23 cellular contexts compared by ENCODE assay signal in genomic region chr6:67433124-67433523, GRCh38.
DNase-seq lines count a peak whose midpoint lies in the region; ATAC-seq and TF ChIP-seq lines count a peak whose summit lies in the region.
"Had no signal": no experiment of that assay in that cellular context is flagged by ENCODE, and none has a peak within 500 bp of the region (broad histone marks: within the 10 kb centered on the region; RNA-seq: fewer than 3 reads in every experiment).

No MANE protein-coding gene starts in this region.

- no peak for TF ChIP-seq EP300 in transverse colon (IDR thresholded peaks at IDR 0.05; ENCODE audit: low read depth)

- DNase-seq in NCI-H2171 treated with DMSO at 0.1 percent for 48 hours (lab: John Stamatoyannopoulos, UW) (peak; percentile 10), NCI-H2171 (lab: John Stamatoyannopoulos, UW) (no peak), NB4 (ENCODE audit: low read depth) (peak; percentile 37), WTC11 (ENCODE audit: low spot score) (no peak), left kidney (ENCODE audit: low read depth, low spot score) (peak; percentile 35), transverse colon (no peak), tibial artery (no peak)
- DNase-seq: activated T-cell treated with anti-CD3 and anti-CD28 coated beads, Interleukin-2, amount 50 U/mL, for 72 hours; esophagus squamous epithelium; heart right ventricle; left ventricle myocardium inferior; mucosa of descending colon; NCI-H1436; NCI-H748 treated with DMSO at 0.1 percent for 48 hours; stimulated activated CD4-positive, alpha-beta T cell treated with anti-CD3 and anti-CD28 coated beads, Interleukin-4, amount 100 ng/mL, for 24 hours; T1000 had no signal

- CTCF ChIA-PET in WTC11 (lab: Charles Lee), result no interaction called here

- H3K27me3 Mint-ChIP-seq in WTC11 (ENCODE audit: low read depth), result no peaks in the 10 kb centered on the region; the same call in 1 of the 2 replicates
- H3K27me3 Mint-ChIP-seq: activated naive CD4-positive, alpha-beta T cell treated with anti-CD3 and anti-CD28 coated beads, Interleukin-2, amount 50 U/mL, for 24 hours; progenitor cell of endocrine pancreas had no signal

- H3K36me3 Mint-ChIP-seq in WTC11, result no peaks in the 10 kb centered on the region
- H3K36me3 Mint-ChIP-seq: activated naive CD4-positive, alpha-beta T cell treated with anti-CD3 and anti-CD28 coated beads, Interleukin-2, amount 50 U/mL, for 24 hours had no signal

- H3K36me3 ChIP-seq in transverse colon (no peaks in the 10 kb centered on the region), tibial artery (no peaks in the 10 kb centered on the region)
- H3K36me3 ChIP-seq: esophagus squamous epithelium, heart right ventricle, left ventricle myocardium inferior had no signal

- H3K9me3 ChIP-seq in transverse colon, result peaks cover 0 to 4% of the 10 kb centered on the region in 2 donors
- no peaks in the 10 kb centered on the region for H3K9me3 ChIP-seq in tibial artery
- H3K9me3 ChIP-seq: left ventricle myocardium inferior had no signal

- H3K4me3 ChIP-seq in NB4 (ENCODE audit: low read depth, low read length) (no peak overlapping the region), transverse colon (no peak overlapping the region), tibial artery (no peak overlapping the region)
- H3K4me3 ChIP-seq: esophagus squamous epithelium, heart right ventricle, left ventricle myocardium inferior, mucosa of descending colon, smooth muscle cell had no signal

- intact Hi-C loops in transverse colon (cut with DNase I; ENCODE audit: low total_unique reads), result no loop called here
- intact Hi-C loops in tibial artery (cut with DNase I; ENCODE audit: low total_unique reads), result no loop called here

- TF ChIP-seq CTCF in NB4 (IDR thresholded peaks at IDR 0.05; ENCODE audit: low read depth, low read length) (no peak), WTC11 (IDR thresholded peaks at IDR 0.05) (no peak), transverse colon (IDR thresholded peaks at IDR 0.05) (no peak), tibial artery (IDR thresholded peaks at IDR 0.05) (no peak)

- ATAC-seq in WTC11 (no peak), GM18502 (IDR thresholded peaks at IDR 0.05; ENCODE audit: poor library complexity, unreplicated experiment) (no peak)
- ATAC-seq: activated T-cell treated with anti-CD3 and anti-CD28 coated beads, Interleukin-2, amount 50 U/mL, for 72 hours; HCT116; heart right ventricle; mucosa of descending colon; SK-N-SH treated with all-trans-retinoic acid at 6 μM for 48 hours had no signal

- no peak overlapping the region for H3K4me3 Mint-ChIP-seq in WTC11
- H3K4me3 Mint-ChIP-seq: activated naive CD4-positive, alpha-beta T cell treated with anti-CD3 and anti-CD28 coated beads, Interleukin-2, amount 50 U/mL, for 24 hours; activated T-cell treated with anti-CD3 and anti-CD28 coated beads, Interleukin-2, amount 50 U/mL, for 72 hours; neural crest cell had no signal

- 48 to 63% methylated on average over 2 of the region's 2 CpGs for WGBS in transverse colon (ENCODE audit: low coverage in 1 of 2), 2 donors

- no peaks in the 10 kb centered on the region for H3K4me1 Mint-ChIP-seq in WTC11
- H3K4me1 Mint-ChIP-seq: activated naive CD4-positive, alpha-beta T cell treated with anti-CD3 and anti-CD28 coated beads, Interleukin-2, amount 50 U/mL, for 24 hours; neural crest cell had no signal

- no peak for TF ChIP-seq POLR2A in NB4 (IDR thresholded peaks at IDR 0.05; ENCODE audit: extremely low read depth, insufficient read length)
- no peak for TF ChIP-seq POLR2A in transverse colon (IDR thresholded peaks at IDR 0.05)

- in situ Hi-C loops in transverse colon (cut with MboI; ENCODE audit: low pct_ligation_motif_present in 1 of 4, low pct_unique_long_range_greater_than_20kb in 1 of 4, low sequenced_read_pairs in 3 of 4), result no loop called here

- H3K9me3 Mint-ChIP-seq in WTC11, result no peaks in the 10 kb centered on the region
- H3K9me3 Mint-ChIP-seq: activated naive CD4-positive, alpha-beta T cell treated with anti-CD3 and anti-CD28 coated beads, Interleukin-2, amount 50 U/mL, for 24 hours; neural crest cell had no signal

- H3K27me3 ChIP-seq in transverse colon, result no peaks in the 10 kb centered on the region
- no peaks in the 10 kb centered on the region for H3K27me3 ChIP-seq in tibial artery
- H3K27me3 ChIP-seq: esophagus squamous epithelium, heart right ventricle had no signal

- no peaks in the 10 kb centered on the region for H3K4me1 ChIP-seq in transverse colon
- no peaks in the 10 kb centered on the region for H3K4me1 ChIP-seq in tibial artery
- H3K4me1 ChIP-seq: esophagus squamous epithelium, heart right ventricle, left ventricle myocardium inferior had no signal

- no peak overlapping the region for H3K27ac Mint-ChIP-seq in WTC11
- H3K27ac Mint-ChIP-seq: activated naive CD4-positive, alpha-beta T cell treated with anti-CD3 and anti-CD28 coated beads, Interleukin-2, amount 50 U/mL, for 24 hours; activated T-cell treated with anti-CD3 and anti-CD28 coated beads, Interleukin-2, amount 50 U/mL, for 72 hours; progenitor cell of endocrine pancreas had no signal

- POLR2A ChIA-PET in WTC11 (lab: Charles Lee), result no interaction called here

- H3K27ac ChIP-seq in transverse colon (no peak overlapping the region), tibial artery (no peak overlapping the region)
- H3K27ac ChIP-seq: esophagus squamous epithelium, heart right ventricle, left ventricle myocardium inferior had no signal

TF ChIP-seq in WTC11, 78 proteins besides CTCF, POLR2A, EP300 and RAD21:
- TF ChIP-seq HMGA2 (CRISPR knock-in tag; IDR thresholded peaks at IDR 0.05) (peak; percentile 31; the same call in 1 of the 2 replicates), ATF6 (CRISPR knock-in tag; IDR thresholded peaks at IDR 0.05) (no peak)
TF ChIP-seq in WTC11: peak in this region for 1.

Comparison
In these comparisons a context has a peak if more than half of its experiments do, and no peak if none do; other contexts are left out.
1. DNase-seq: peak in NCI-H2171 treated with DMSO at 0.1 percent for 48 hours (single experiment), NB4 (single experiment) and left kidney (single experiment); none in NCI-H2171 (single experiment), WTC11 (single experiment), transverse colon (single experiment) and tibial artery (0 of 2).